1 cellular context compared by ENCODE assay signal in the genomic region with DNA sequence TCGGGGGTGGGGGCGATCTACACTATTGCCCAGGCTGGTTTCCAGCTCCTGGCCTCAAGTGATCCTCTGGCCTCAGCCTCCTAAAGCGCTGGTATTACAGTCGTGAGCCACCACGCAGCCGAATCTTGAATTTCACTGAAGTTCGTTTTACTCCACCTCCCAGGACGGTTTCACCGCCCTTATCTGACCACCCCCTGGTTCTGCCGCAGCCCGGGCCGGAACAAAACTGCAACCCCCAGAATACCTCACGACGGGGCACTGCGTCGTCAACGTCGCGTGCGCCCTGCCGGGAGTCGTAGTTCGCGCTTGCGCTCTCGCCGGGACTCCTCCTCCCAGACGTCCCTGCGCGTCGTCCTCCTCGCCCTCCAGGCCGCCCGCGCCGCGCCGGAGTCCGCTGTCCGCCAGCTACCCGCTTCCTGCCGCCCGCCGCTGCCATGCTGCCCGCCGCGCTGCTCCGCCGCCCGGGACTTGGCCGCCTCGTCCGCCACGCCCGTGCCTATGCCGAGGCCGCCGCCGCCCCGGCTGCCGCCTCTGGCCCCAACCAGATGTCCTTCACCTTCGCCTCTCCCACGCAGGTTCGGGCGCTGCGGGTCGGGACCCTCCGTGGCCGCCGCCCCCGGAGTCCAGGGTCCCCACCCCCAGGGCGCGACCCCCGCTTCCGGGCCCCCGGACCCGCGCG.
TF ChIP-seq lines count a peak whose summit lies in the region.

ATP5F1D (plus strand) TSS at position 335 of the 679 bp plus-strand sequence; CDS start at position 435, 100 bp downstream.

TF ChIP-seq in HEK293, 187 proteins besides CTCF, POLR2A, EP300 and RAD21 (continued from another document and continues in another):
- TF ChIP-seq, protein P1, sequence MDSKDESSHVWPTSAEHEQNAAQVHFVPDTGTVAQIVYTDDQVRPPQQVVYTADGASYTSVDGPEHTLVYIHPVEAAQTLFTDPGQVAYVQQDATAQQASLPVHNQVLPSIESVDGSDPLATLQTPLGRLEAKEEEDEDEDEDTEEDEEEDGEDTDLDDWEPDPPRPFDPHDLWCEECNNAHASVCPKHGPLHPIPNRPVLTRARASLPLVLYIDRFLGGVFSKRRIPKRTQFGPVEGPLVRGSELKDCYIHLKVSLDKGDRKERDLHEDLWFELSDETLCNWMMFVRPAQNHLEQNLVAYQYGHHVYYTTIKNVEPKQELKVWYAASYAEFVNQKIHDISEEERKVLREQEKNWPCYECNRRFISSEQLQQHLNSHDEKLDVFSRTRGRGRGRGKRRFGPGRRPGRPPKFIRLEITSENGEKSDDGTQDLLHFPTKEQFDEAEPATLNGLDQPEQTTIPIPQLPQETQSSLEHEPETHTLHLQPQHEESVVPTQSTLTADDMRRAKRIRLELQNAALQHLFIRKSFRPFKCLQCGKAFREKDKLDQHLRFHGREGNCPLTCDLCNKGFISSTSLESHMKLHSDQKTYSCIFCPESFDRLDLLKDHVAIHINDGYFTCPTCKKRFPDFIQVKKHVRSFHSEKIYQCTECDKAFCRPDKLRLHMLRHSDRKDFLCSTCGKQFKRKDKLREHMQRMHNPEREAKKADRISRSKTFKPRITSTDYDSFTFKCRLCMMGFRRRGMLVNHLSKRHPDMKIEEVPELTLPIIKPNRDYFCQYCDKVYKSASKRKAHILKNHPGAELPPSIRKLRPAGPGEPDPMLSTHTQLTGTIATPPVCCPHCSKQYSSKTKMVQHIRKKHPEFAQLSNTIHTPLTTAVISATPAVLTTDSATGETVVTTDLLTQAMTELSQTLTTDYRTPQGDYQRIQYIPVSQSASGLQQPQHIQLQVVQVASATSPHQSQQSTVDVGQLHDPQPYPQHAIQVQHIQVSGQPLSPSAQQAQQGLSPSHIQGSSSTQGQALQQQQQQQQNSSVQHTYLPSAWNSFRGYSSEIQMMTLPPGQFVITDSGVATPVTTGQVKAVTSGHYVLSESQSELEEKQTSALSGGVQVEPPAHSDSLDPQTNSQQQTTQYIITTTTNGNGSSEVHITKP (tag by site-specific recombination; IDR thresholded peaks at IDR 0.05), result peak; percentile 84
- TF ChIP-seq, protein P2, sequence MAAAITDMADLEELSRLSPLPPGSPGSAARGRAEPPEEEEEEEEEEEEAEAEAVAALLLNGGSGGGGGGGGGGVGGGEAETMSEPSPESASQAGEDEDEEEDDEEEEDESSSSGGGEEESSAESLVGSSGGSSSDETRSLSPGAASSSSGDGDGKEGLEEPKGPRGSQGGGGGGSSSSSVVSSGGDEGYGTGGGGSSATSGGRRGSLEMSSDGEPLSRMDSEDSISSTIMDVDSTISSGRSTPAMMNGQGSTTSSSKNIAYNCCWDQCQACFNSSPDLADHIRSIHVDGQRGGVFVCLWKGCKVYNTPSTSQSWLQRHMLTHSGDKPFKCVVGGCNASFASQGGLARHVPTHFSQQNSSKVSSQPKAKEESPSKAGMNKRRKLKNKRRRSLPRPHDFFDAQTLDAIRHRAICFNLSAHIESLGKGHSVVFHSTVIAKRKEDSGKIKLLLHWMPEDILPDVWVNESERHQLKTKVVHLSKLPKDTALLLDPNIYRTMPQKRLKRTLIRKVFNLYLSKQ (tag by site-specific recombination; IDR thresholded peaks at IDR 0.05; ENCODE audit: borderline replicate concordance), result no peak
- TF ChIP-seq, protein P3, sequence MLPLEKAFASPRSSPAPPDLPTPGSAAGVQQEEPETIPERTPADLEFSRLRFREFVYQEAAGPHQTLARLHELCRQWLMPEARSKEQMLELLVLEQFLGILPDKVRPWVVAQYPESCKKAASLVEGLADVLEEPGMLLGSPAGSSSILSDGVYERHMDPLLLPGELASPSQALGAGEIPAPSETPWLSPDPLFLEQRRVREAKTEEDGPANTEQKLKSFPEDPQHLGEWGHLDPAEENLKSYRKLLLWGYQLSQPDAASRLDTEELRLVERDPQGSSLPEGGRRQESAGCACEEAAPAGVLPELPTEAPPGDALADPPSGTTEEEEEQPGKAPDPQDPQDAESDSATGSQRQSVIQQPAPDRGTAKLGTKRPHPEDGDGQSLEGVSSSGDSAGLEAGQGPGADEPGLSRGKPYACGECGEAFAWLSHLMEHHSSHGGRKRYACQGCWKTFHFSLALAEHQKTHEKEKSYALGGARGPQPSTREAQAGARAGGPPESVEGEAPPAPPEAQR (tag by site-specific recombination; IDR thresholded peaks at IDR 0.05), result no peak
- no peak for TF ChIP-seq MEIS1 (CRISPR knock-in tag; IDR thresholded peaks at IDR 0.05; ENCODE audit: borderline replicate concordance)
- TF ChIP-seq, protein P4, sequence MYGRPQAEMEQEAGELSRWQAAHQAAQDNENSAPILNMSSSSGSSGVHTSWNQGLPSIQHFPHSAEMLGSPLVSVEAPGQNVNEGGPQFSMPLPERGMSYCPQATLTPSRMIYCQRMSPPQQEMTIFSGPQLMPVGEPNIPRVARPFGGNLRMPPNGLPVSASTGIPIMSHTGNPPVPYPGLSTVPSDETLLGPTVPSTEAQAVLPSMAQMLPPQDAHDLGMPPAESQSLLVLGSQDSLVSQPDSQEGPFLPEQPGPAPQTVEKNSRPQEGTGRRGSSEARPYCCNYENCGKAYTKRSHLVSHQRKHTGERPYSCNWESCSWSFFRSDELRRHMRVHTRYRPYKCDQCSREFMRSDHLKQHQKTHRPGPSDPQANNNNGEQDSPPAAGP (tag by site-specific recombination; IDR thresholded peaks at IDR 0.05), result peak; percentile 66
- TF ChIP-seq ZNF843 (tag by site-specific recombination; IDR thresholded peaks at IDR 0.05), result no peak
- TF ChIP-seq ZNF174 (tag by site-specific recombination; IDR thresholded peaks at IDR 0.05), result no peak
- TF ChIP-seq GLIS2 (tag by site-specific recombination; IDR thresholded peaks at IDR 0.05), result peak; percentile 84
- no peak for TF ChIP-seq PRDM6 (tag by site-specific recombination; IDR thresholded peaks at IDR 0.05)
- no peak for TF ChIP-seq ZNF423 (tag by site-specific recombination; IDR thresholded peaks at IDR 0.05)
- peak; percentile 65 for TF ChIP-seq SP2 (tag by site-specific recombination; IDR thresholded peaks at IDR 0.05)
- TF ChIP-seq, protein P5, sequence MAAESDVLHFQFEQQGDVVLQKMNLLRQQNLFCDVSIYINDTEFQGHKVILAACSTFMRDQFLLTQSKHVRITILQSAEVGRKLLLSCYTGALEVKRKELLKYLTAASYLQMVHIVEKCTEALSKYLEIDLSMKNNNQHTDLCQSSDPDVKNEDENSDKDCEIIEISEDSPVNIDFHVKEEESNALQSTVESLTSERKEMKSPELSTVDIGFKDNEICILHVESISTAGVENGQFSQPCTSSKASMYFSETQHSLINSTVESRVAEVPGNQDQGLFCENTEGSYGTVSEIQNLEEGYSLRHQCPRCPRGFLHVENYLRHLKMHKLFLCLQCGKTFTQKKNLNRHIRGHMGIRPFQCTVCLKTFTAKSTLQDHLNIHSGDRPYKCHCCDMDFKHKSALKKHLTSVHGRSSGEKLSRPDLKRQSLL (tag by site-specific recombination; IDR thresholded peaks at IDR 0.05), result no peak
- TF ChIP-seq ZNF19 (tag by site-specific recombination; IDR thresholded peaks at IDR 0.05; ENCODE audit: low read depth), result no peak
- no peak for TF ChIP-seq ZNF214 (tag by site-specific recombination; IDR thresholded peaks at IDR 0.05; ENCODE audit: borderline replicate concordance)
- no peak for TF ChIP-seq TRIM28 (IDR thresholded peaks at IDR 0.05; ENCODE audit: borderline replicate concordance, low read length)
- no peak for TF ChIP-seq ZNF654 (tag by site-specific recombination; IDR thresholded peaks at IDR 0.05; ENCODE audit: low read depth)
- TF ChIP-seq ZNF549 (tag by site-specific recombination; IDR thresholded peaks at IDR 0.05), result no peak
- no peak for TF ChIP-seq BCL11B (tag by site-specific recombination; IDR thresholded peaks at IDR 0.05; ENCODE audit: low read depth)
- no peak for TF ChIP-seq ZNF677 (tag by site-specific recombination; IDR thresholded peaks at IDR 0.05)
- no peak for TF ChIP-seq ZFP41 (tag by site-specific recombination; IDR thresholded peaks at IDR 0.05; ENCODE audit: borderline replicate concordance)
- TF ChIP-seq ZBTB1 (tag by site-specific recombination; IDR thresholded peaks at IDR 0.05), result no peak
- TF ChIP-seq, protein P6, sequence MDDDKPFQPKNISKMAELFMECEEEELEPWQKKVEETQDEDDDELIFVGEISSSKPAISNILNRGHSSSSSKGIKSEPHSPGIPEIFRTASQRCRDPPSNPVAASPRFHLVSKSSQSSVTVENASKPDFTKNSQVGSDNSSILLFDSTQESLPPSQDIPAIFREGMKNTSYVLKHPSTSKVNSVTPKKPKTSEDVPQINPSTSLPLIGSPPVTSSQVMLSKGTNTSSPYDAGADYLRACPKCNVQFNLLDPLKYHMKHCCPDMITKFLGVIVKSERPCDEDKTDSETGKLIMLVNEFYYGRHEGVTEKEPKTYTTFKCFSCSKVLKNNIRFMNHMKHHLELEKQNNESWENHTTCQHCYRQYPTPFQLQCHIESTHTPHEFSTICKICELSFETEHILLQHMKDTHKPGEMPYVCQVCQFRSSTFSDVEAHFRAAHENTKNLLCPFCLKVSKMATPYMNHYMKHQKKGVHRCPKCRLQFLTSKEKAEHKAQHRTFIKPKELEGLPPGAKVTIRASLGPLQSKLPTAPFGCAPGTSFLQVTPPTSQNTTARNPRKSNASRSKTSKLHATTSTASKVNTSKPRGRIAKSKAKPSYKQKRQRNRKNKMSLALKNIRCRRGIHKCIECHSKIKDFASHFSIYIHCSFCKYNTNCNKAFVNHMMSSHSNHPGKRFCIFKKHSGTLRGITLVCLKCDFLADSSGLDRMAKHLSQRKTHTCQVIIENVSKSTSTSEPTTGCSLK (tag by site-specific recombination; IDR thresholded peaks at IDR 0.05), result no peak
- no peak for TF ChIP-seq YY2 (tag by site-specific recombination; IDR thresholded peaks at IDR 0.05)
- TF ChIP-seq, protein P7, sequence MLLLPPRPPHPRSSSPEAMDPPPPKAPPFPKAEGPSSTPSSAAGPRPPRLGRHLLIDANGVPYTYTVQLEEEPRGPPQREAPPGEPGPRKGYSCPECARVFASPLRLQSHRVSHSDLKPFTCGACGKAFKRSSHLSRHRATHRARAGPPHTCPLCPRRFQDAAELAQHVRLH (tag by site-specific recombination; IDR thresholded peaks at IDR 0.05), result no peak
- TF ChIP-seq ZNF530 (tag by site-specific recombination; IDR thresholded peaks at IDR 0.05; ENCODE audit: low read depth), result no peak
- TF ChIP-seq ZNF324 (tag by site-specific recombination; IDR thresholded peaks at IDR 0.05), result 0 out of 2 replicates have a peak, but pooled peaks have one; percentile 52
- TF ChIP-seq ZNF600 (tag by site-specific recombination; IDR thresholded peaks at IDR 0.05), result peak; percentile 80; the same call in 1 of the 2 replicates
- TF ChIP-seq ZNF211 (tag by site-specific recombination; IDR thresholded peaks at IDR 0.05; ENCODE audit: low read depth), result no peak
- TF ChIP-seq KLF16 (tag by site-specific recombination; IDR thresholded peaks at IDR 0.05), result 0 out of 2 replicates have a peak, but pooled peaks have one; percentile 59
- TF ChIP-seq ZNF184 (tag by site-specific recombination; IDR thresholded peaks at IDR 0.05), result no peak
- peak; percentile 84 for TF ChIP-seq ZIC2 (tag by site-specific recombination; IDR thresholded peaks at IDR 0.05)
- no peak for TF ChIP-seq ZNF148 (tag by site-specific recombination; IDR thresholded peaks at IDR 0.05; ENCODE audit: borderline replicate concordance)
- TF ChIP-seq ZFP37 (tag by site-specific recombination; IDR thresholded peaks at IDR 0.05), result no peak
- TF ChIP-seq ZBTB11 (tag by site-specific recombination; conservative IDR thresholded peaks at IDR 0.05; ENCODE audit: low read depth), result no peak; the same call in none of the 2 replicates
- TF ChIP-seq ZFP69B (tag by site-specific recombination; IDR thresholded peaks at IDR 0.05), result no peak
- no peak for TF ChIP-seq ZNF114 (tag by site-specific recombination; IDR thresholded peaks at IDR 0.05)
- TF ChIP-seq GLIS1 (tag by site-specific recombination; IDR thresholded peaks at IDR 0.05), result peak; percentile 98
